Comparison of ENCODE assay signal across 1 cellular context in the genomic region with DNA sequence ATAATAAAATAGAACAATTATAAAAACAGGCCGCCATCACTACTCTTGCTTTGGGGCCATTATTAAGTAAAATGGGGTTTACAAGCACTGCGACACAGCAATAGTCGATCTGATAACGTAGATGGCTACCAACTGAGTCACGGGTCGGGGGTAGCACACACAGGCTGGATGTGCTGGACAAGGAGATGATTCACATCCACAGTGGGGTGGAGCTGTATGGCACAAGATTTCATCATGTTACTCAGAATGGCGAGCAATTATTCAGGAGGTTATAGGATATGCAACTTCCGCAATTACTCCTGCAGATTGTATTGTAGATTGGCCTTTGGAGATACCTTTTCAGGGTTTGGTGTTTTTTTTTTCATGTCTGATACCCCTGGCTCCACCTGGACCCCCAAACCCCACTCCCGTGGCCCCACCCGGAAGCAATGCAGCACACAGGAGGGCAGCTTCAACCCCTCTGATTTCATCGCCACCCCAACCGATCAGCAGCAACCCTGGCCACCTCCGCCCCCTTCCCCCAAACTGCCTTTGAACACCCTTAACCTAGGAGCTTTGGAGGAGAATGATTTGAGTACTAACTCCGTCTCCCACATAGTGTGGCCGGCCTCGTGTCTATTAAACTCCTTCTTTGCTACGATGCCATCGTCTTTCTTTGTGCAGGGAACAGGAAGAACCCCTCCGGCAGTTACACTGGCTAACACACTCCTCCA.
TF ChIP-seq lines count a peak whose summit lies in the region.

No MANE protein-coding gene starts in this region.

TF ChIP-seq in GM23338, 12 proteins besides CTCF, POLR2A, EP300 and RAD21:
- TF ChIP-seq, protein P1, sequence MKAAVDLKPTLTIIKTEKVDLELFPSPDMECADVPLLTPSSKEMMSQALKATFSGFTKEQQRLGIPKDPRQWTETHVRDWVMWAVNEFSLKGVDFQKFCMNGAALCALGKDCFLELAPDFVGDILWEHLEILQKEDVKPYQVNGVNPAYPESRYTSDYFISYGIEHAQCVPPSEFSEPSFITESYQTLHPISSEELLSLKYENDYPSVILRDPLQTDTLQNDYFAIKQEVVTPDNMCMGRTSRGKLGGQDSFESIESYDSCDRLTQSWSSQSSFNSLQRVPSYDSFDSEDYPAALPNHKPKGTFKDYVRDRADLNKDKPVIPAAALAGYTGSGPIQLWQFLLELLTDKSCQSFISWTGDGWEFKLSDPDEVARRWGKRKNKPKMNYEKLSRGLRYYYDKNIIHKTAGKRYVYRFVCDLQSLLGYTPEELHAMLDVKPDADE (IDR thresholded peaks at IDR 0.05): no peak
- TF ChIP-seq EZH2phosphoT487 (IDR thresholded peaks at IDR 0.05; ENCODE audit: unreplicated experiment): no peak
- TF ChIP-seq NANOG (IDR thresholded peaks at IDR 0.05; ENCODE audit: borderline replicate concordance): no peak
- TF ChIP-seq EZH2 (IDR thresholded peaks at IDR 0.05; ENCODE audit: low read depth, unreplicated experiment): no peak
- no peak for TF ChIP-seq POLR2AphosphoS5 (IDR thresholded peaks at IDR 0.05; ENCODE audit: low read depth)
- no peak for TF ChIP-seq CREB1 (CRISPR knock-in tag; IDR thresholded peaks at IDR 0.05; ENCODE audit: low read depth)
- TF ChIP-seq JUNB (IDR thresholded peaks at IDR 0.05; ENCODE audit: unreplicated experiment): no peak
- no peak for TF ChIP-seq STAT1 (IDR thresholded peaks at IDR 0.05; ENCODE audit: unreplicated experiment)
